Comparison of ENCODE assay signal across 3 cellular contexts in the genomic region with DNA sequence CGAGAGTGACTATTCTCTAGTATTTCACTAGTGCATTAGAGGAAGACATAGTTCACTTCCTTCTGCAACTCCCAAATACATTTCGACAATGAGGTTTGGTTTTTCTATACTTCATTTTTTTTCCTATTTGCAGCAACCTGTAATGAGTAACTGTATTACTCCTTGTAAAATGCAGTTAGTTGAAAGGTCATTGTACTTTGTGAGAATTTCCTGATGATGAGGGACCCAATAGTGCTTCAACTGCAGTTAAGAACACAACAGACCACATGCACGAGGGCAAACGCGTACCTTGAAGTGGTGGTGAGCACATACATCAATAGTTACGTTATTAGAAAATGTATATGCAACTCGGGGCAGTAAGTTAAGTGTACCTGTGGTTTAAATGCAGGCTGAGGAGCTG.
TF ChIP-seq lines count a peak whose summit lies in the region.

No MANE protein-coding gene starts in this region.

TF ChIP-seq in SK-N-SH, 30 proteins besides CTCF, POLR2A, EP300 and RAD21 (continued from another document):
- TF ChIP-seq, protein P1, sequence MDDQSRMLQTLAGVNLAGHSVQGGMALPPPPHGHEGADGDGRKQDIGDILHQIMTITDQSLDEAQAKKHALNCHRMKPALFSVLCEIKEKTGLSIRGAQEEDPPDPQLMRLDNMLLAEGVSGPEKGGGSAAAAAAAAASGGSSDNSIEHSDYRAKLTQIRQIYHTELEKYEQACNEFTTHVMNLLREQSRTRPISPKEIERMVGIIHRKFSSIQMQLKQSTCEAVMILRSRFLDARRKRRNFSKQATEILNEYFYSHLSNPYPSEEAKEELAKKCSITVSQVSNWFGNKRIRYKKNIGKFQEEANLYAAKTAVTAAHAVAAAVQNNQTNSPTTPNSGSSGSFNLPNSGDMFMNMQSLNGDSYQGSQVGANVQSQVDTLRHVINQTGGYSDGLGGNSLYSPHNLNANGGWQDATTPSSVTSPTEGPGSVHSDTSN (IDR thresholded peaks at IDR 0.05): no peak
- no peak for TF ChIP-seq GABPA (IDR thresholded peaks at IDR 0.05; ENCODE audit: low read depth)
- no peak for TF ChIP-seq USF2 (IDR thresholded peaks at IDR 0.05; ENCODE audit: borderline replicate concordance, low read depth, low read length)

TF ChIP-seq in SK-N-SH treated with all-trans-retinoic acid at 6 μM for 48 hours, 23 proteins besides CTCF, POLR2A, EP300 and RAD21:
- TF ChIP-seq, protein P2, sequence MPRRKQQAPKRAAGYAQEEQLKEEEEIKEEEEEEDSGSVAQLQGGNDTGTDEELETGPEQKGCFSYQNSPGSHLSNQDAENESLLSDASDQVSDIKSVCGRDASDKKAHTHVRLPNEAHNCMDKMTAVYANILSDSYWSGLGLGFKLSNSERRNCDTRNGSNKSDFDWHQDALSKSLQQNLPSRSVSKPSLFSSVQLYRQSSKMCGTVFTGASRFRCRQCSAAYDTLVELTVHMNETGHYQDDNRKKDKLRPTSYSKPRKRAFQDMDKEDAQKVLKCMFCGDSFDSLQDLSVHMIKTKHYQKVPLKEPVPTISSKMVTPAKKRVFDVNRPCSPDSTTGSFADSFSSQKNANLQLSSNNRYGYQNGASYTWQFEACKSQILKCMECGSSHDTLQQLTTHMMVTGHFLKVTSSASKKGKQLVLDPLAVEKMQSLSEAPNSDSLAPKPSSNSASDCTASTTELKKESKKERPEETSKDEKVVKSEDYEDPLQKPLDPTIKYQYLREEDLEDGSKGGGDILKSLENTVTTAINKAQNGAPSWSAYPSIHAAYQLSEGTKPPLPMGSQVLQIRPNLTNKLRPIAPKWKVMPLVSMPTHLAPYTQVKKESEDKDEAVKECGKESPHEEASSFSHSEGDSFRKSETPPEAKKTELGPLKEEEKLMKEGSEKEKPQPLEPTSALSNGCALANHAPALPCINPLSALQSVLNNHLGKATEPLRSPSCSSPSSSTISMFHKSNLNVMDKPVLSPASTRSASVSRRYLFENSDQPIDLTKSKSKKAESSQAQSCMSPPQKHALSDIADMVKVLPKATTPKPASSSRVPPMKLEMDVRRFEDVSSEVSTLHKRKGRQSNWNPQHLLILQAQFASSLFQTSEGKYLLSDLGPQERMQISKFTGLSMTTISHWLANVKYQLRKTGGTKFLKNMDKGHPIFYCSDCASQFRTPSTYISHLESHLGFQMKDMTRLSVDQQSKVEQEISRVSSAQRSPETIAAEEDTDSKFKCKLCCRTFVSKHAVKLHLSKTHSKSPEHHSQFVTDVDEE (CRISPR knock-in tag; IDR thresholded peaks at IDR 0.05): no peak
- no peak for TF ChIP-seq ZFP3 (CRISPR knock-in tag; IDR thresholded peaks at IDR 0.05)
- TF ChIP-seq, protein P3, sequence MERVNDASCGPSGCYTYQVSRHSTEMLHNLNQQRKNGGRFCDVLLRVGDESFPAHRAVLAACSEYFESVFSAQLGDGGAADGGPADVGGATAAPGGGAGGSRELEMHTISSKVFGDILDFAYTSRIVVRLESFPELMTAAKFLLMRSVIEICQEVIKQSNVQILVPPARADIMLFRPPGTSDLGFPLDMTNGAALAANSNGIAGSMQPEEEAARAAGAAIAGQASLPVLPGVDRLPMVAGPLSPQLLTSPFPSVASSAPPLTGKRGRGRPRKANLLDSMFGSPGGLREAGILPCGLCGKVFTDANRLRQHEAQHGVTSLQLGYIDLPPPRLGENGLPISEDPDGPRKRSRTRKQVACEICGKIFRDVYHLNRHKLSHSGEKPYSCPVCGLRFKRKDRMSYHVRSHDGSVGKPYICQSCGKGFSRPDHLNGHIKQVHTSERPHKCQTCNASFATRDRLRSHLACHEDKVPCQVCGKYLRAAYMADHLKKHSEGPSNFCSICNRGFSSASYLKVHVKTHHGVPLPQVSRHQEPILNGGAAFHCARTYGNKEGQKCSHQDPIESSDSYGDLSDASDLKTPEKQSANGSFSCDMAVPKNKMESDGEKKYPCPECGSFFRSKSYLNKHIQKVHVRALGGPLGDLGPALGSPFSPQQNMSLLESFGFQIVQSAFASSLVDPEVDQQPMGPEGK (CRISPR knock-in tag; IDR thresholded peaks at IDR 0.05; ENCODE audit: borderline replicate concordance): no peak
- no peak for TF ChIP-seq RARB (CRISPR knock-in tag; IDR thresholded peaks at IDR 0.05)
TF ChIP-seq in SK-N-SH treated with all-trans-retinoic acid at 6 μM for 48 hours: peak in this region for 0.

TF ChIP-seq in HepG2, 621 proteins besides CTCF, POLR2A, EP300 and RAD21 (continued from another document):
- TF ChIP-seq, protein P4, sequence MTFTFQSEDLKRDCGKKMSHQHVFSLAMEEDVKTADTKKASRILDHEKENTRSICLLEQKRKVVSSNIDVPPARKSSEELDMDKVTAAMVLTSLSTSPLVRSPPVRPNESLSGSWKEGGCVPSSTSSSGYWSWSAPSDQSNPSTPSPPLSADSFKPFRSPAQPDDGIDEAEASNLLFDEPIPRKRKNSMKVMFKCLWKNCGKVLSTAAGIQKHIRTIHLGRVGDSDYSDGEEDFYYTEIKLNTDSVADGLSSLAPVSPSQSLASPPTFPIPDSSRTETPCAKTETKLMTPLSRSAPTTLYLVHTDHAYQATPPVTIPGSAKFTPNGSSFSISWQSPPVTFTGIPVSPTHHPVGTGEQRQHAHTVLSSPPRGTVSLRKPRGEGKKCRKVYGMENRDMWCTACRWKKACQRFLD (CRISPR knock-in tag; IDR thresholded peaks at IDR 0.05; ENCODE audit: borderline replicate concordance): no peak
- TF ChIP-seq SP2 (CRISPR knock-in tag; IDR thresholded peaks at IDR 0.05) (no peak), TBL1XR1 (IDR thresholded peaks at IDR 0.05; ENCODE audit: borderline replicate concordance, low read length, partially characterized antibody) (no peak), TIGD3 (CRISPR knock-in tag; IDR thresholded peaks at IDR 0.05; ENCODE audit: borderline replicate concordance) (no peak), NCOA2 (CRISPR knock-in tag; IDR thresholded peaks at IDR 0.05) (no peak), FOXJ3 (CRISPR knock-in tag; IDR thresholded peaks at IDR 0.05; ENCODE audit: borderline replicate concordance) (no peak)
